ENCODE assay signal across 3 cellular contexts in the genomic region with DNA sequence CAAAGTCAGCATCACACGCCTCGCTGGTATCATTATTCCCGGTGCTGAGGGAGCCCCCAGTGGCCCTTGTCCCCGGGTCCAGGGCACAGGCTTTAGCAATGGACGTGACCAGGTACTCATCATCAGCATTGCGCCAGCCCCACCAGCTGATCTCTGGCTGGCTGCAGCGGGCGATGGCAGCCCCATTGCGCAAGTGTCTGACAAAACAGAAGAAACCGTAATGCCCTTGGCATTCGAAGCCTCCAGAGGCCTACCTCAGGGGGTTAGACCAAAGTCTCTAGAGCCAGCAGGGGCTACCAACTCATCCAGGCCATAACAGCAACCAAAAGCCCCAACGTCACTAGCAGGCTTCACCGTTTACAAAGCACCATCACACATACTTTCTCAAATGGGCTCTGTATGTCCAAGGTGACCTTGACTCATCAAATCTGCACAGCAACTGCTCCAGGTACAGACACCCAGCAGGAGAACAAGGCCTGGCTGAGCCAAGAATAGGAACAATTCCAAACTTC.
TF ChIP-seq lines count a peak whose summit lies in the region.

No MANE protein-coding gene starts in this region.

TF ChIP-seq in A549, 52 proteins besides CTCF, POLR2A, EP300 and RAD21:
- TF ChIP-seq FOXS1 (CRISPR knock-in tag; IDR thresholded peaks at IDR 0.05) (no peak), CEBPB (IDR thresholded peaks at IDR 0.05) (peak; percentile 29 to 71; a peak in 3 of 4 replicates)

TF ChIP-seq in K562, 482 proteins besides CTCF, POLR2A, EP300 and RAD21:
- peak; percentile 47; the same call in 1 of the 2 replicates for TF ChIP-seq CEBPB (tag; IDR thresholded peaks at IDR 0.05)
- no peak for TF ChIP-seq ZNF785 (CRISPR knock-in tag; IDR thresholded peaks at IDR 0.05)
- TF ChIP-seq MYBL2 (IDR thresholded peaks at IDR 0.05; ENCODE audit: low read depth): no peak
- TF ChIP-seq MYBL2 (CRISPR knock-in tag; IDR thresholded peaks at IDR 0.05; ENCODE audit: borderline replicate concordance): no peak
- TF ChIP-seq U2AF2 (optimal IDR thresholded peaks at IDR 0.05; ENCODE audit: low read depth, low read length): no peak
- TF ChIP-seq SLC30A9 (CRISPR knock-in tag; IDR thresholded peaks at IDR 0.05): no peak
- TF ChIP-seq CAMTA2 (CRISPR knock-in tag; conservative IDR thresholded peaks at IDR 0.05): no peak
- TF ChIP-seq ZNF165 (CRISPR knock-in tag; IDR thresholded peaks at IDR 0.05; ENCODE audit: borderline replicate concordance): no peak
- no peak for TF ChIP-seq BRD9 (IDR thresholded peaks at IDR 0.05; ENCODE audit: low read depth, partially characterized antibody)

TF ChIP-seq in HepG2, 621 proteins besides CTCF, POLR2A, EP300 and RAD21 (continues in another document):
- TF ChIP-seq HNRNPLL (IDR thresholded peaks at IDR 0.05; ENCODE audit: low read depth, low read length, poor library complexity, severe bottlenecking) (no peak), ZNF841 (CRISPR knock-in tag; IDR thresholded peaks at IDR 0.05; ENCODE audit: borderline replicate concordance) (no peak), ZNF232 (CRISPR knock-in tag; IDR thresholded peaks at IDR 0.05; ENCODE audit: borderline replicate concordance) (no peak), ZNF678 (CRISPR knock-in tag; IDR thresholded peaks at IDR 0.05) (no peak), STAT5B (CRISPR knock-in tag; IDR thresholded peaks at IDR 0.05) (no peak), ZBTB21 (CRISPR knock-in tag; IDR thresholded peaks at IDR 0.05) (no peak), SATB2 (CRISPR knock-in tag; IDR thresholded peaks at IDR 0.05) (no peak), ZNF556 (CRISPR knock-in tag; IDR thresholded peaks at IDR 0.05; ENCODE audit: borderline replicate concordance) (no peak), ATF7 (IDR thresholded peaks at IDR 0.05) (no peak), ATF7 (CRISPR knock-in tag; IDR thresholded peaks at IDR 0.05) (no peak), AGO2 (optimal IDR thresholded peaks at IDR 0.05; ENCODE audit: low read depth, low read length) (peak; percentile 18), NFRKB (IDR thresholded peaks at IDR 0.05) (no peak), SOX6 (IDR thresholded peaks at IDR 0.05) (no peak), SOX6 (CRISPR knock-in tag; IDR thresholded peaks at IDR 0.05) (no peak), FOXK2 (IDR thresholded peaks at IDR 0.05) (no peak), ZNF256 (CRISPR knock-in tag; conservative IDR thresholded peaks at IDR 0.05) (no peak), FOXM1 (CRISPR knock-in tag; IDR thresholded peaks at IDR 0.05) (no peak), PHF20 (CRISPR knock-in tag; IDR thresholded peaks at IDR 0.05) (no peak), NCOA1 (CRISPR knock-in tag; IDR thresholded peaks at IDR 0.05) (no peak), RFX5 (IDR thresholded peaks at IDR 0.05; ENCODE audit: low read depth, low read length) (peak; percentile 57; the same call in 1 of the 2 replicates), NFIC (IDR thresholded peaks at IDR 0.05; ENCODE audit: low read length) (no peak), FOSL2 (CRISPR knock-in tag; IDR thresholded peaks at IDR 0.05) (peak; percentile 23; the same call in 1 of the 2 replicates), MBNL3 (CRISPR knock-in tag; conservative IDR thresholded peaks at IDR 0.05) (no peak), PHF8 (CRISPR knock-in tag; IDR thresholded peaks at IDR 0.05) (no peak), SALL1 (CRISPR knock-in tag; IDR thresholded peaks at IDR 0.05) (0 out of 2 replicates have a peak, but pooled peaks have one; percentile 14), HOXA3 (CRISPR knock-in tag; IDR thresholded peaks at IDR 0.05) (peak; percentile 65), GATAD2A (CRISPR knock-in tag; IDR thresholded peaks at IDR 0.05) (no peak), CBX5 (CRISPR knock-in tag; IDR thresholded peaks at IDR 0.05; ENCODE audit: borderline replicate concordance) (no peak), AGO1 (IDR thresholded peaks at IDR 0.05; ENCODE audit: low read depth, low read length, poor library complexity, severe bottlenecking) (no peak), ZNF891 (CRISPR knock-in tag; IDR thresholded peaks at IDR 0.05) (no peak), ZNF264 (CRISPR knock-in tag; IDR thresholded peaks at IDR 0.05) (no peak), NFE2L2 (IDR thresholded peaks at IDR 0.05; ENCODE audit: low read length) (no peak), ZNF468 (CRISPR knock-in tag; IDR thresholded peaks at IDR 0.05) (no peak)
- TF ChIP-seq, protein P1, sequence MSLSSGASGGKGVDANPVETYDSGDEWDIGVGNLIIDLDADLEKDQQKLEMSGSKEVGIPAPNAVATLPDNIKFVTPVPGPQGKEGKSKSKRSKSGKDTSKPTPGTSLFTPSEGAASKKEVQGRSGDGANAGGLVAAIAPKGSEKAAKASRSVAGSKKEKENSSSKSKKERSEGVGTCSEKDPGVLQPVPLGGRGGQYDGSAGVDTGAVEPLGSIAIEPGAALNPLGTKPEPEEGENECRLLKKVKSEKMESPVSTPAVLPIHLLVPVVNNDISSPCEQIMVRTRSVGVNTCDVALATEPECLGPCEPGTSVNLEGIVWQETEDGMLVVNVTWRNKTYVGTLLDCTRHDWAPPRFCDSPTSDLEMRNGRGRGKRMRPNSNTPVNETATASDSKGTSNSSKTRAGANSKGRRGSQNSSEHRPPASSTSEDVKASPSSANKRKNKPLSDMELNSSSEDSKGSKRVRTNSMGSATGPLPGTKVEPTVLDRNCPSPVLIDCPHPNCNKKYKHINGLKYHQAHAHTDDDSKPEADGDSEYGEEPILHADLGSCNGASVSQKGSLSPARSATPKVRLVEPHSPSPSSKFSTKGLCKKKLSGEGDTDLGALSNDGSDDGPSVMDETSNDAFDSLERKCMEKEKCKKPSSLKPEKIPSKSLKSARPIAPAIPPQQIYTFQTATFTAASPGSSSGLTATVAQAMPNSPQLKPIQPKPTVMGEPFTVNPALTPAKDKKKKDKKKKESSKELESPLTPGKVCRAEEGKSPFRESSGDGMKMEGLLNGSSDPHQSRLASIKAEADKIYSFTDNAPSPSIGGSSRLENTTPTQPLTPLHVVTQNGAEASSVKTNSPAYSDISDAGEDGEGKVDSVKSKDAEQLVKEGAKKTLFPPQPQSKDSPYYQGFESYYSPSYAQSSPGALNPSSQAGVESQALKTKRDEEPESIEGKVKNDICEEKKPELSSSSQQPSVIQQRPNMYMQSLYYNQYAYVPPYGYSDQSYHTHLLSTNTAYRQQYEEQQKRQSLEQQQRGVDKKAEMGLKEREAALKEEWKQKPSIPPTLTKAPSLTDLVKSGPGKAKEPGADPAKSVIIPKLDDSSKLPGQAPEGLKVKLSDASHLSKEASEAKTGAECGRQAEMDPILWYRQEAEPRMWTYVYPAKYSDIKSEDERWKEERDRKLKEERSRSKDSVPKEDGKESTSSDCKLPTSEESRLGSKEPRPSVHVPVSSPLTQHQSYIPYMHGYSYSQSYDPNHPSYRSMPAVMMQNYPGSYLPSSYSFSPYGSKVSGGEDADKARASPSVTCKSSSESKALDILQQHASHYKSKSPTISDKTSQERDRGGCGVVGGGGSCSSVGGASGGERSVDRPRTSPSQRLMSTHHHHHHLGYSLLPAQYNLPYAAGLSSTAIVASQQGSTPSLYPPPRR (CRISPR knock-in tag; IDR thresholded peaks at IDR 0.05; ENCODE audit: borderline replicate concordance): no peak
- TF ChIP-seq, protein P2, sequence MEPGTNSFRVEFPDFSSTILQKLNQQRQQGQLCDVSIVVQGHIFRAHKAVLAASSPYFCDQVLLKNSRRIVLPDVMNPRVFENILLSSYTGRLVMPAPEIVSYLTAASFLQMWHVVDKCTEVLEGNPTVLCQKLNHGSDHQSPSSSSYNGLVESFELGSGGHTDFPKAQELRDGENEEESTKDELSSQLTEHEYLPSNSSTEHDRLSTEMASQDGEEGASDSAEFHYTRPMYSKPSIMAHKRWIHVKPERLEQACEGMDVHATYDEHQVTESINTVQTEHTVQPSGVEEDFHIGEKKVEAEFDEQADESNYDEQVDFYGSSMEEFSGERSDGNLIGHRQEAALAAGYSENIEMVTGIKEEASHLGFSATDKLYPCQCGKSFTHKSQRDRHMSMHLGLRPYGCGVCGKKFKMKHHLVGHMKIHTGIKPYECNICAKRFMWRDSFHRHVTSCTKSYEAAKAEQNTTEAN (CRISPR knock-in tag; conservative IDR thresholded peaks at IDR 0.05): no peak
- TF ChIP-seq, protein P3, sequence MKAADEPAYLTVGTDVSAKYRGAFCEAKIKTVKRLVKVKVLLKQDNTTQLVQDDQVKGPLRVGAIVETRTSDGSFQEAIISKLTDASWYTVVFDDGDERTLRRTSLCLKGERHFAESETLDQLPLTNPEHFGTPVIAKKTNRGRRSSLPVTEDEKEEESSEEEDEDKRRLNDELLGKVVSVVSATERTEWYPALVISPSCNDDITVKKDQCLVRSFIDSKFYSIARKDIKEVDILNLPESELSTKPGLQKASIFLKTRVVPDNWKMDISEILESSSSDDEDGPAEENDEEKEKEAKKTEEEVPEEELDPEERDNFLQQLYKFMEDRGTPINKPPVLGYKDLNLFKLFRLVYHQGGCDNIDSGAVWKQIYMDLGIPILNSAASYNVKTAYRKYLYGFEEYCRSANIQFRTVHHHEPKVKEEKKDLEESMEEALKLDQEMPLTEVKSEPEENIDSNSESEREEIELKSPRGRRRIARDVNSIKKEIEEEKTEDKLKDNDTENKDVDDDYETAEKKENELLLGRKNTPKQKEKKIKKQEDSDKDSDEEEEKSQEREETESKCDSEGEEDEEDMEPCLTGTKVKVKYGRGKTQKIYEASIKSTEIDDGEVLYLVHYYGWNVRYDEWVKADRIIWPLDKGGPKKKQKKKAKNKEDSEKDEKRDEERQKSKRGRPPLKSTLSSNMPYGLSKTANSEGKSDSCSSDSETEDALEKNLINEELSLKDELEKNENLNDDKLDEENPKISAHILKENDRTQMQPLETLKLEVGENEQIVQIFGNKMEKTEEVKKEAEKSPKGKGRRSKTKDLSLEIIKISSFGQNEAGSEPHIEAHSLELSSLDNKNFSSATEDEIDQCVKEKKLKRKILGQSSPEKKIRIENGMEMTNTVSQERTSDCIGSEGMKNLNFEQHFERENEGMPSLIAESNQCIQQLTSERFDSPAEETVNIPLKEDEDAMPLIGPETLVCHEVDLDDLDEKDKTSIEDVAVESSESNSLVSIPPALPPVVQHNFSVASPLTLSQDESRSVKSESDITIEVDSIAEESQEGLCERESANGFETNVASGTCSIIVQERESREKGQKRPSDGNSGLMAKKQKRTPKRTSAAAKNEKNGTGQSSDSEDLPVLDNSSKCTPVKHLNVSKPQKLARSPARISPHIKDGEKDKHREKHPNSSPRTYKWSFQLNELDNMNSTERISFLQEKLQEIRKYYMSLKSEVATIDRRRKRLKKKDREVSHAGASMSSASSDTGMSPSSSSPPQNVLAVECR (CRISPR knock-in tag; IDR thresholded peaks at IDR 0.05; ENCODE audit: borderline replicate concordance): 0 out of 2 replicates have a peak, but pooled peaks have one; percentile 22
- TF ChIP-seq, protein P4, sequence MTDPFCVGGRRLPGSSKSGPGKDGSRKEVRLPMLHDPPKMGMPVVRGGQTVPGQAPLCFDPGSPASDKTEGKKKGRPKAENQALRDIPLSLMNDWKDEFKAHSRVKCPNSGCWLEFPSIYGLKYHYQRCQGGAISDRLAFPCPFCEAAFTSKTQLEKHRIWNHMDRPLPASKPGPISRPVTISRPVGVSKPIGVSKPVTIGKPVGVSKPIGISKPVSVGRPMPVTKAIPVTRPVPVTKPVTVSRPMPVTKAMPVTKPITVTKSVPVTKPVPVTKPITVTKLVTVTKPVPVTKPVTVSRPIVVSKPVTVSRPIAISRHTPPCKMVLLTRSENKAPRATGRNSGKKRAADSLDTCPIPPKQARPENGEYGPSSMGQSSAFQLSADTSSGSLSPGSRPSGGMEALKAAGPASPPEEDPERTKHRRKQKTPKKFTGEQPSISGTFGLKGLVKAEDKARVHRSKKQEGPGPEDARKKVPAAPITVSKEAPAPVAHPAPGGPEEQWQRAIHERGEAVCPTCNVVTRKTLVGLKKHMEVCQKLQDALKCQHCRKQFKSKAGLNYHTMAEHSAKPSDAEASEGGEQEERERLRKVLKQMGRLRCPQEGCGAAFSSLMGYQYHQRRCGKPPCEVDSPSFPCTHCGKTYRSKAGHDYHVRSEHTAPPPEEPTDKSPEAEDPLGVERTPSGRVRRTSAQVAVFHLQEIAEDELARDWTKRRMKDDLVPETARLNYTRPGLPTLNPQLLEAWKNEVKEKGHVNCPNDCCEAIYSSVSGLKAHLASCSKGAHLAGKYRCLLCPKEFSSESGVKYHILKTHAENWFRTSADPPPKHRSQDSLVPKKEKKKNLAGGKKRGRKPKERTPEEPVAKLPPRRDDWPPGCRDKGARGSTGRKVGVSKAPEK (CRISPR knock-in tag; IDR thresholded peaks at IDR 0.05; ENCODE audit: borderline replicate concordance): no peak
- TF ChIP-seq, protein P5, sequence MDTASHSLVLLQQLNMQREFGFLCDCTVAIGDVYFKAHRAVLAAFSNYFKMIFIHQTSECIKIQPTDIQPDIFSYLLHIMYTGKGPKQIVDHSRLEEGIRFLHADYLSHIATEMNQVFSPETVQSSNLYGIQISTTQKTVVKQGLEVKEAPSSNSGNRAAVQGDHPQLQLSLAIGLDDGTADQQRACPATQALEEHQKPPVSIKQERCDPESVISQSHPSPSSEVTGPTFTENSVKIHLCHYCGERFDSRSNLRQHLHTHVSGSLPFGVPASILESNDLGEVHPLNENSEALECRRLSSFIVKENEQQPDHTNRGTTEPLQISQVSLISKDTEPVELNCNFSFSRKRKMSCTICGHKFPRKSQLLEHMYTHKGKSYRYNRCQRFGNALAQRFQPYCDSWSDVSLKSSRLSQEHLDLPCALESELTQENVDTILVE (CRISPR knock-in tag; IDR thresholded peaks at IDR 0.05): no peak
- TF ChIP-seq, protein P6, sequence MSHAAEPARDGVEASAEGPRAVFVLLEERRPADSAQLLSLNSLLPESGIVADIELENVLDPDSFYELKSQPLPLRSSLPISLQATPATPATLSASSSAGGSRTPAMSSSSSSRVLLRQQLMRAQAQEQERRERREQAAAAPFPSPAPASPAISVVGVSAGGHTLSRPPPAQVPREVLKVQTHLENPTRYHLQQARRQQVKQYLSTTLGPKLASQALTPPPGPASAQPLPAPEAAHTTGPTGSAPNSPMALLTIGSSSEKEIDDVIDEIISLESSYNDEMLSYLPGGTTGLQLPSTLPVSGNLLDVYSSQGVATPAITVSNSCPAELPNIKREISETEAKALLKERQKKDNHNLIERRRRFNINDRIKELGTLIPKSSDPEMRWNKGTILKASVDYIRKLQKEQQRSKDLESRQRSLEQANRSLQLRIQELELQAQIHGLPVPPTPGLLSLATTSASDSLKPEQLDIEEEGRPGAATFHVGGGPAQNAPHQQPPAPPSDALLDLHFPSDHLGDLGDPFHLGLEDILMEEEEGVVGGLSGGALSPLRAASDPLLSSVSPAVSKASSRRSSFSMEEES (CRISPR knock-in tag; IDR thresholded peaks at IDR 0.05): no peak
- TF ChIP-seq, protein P7, sequence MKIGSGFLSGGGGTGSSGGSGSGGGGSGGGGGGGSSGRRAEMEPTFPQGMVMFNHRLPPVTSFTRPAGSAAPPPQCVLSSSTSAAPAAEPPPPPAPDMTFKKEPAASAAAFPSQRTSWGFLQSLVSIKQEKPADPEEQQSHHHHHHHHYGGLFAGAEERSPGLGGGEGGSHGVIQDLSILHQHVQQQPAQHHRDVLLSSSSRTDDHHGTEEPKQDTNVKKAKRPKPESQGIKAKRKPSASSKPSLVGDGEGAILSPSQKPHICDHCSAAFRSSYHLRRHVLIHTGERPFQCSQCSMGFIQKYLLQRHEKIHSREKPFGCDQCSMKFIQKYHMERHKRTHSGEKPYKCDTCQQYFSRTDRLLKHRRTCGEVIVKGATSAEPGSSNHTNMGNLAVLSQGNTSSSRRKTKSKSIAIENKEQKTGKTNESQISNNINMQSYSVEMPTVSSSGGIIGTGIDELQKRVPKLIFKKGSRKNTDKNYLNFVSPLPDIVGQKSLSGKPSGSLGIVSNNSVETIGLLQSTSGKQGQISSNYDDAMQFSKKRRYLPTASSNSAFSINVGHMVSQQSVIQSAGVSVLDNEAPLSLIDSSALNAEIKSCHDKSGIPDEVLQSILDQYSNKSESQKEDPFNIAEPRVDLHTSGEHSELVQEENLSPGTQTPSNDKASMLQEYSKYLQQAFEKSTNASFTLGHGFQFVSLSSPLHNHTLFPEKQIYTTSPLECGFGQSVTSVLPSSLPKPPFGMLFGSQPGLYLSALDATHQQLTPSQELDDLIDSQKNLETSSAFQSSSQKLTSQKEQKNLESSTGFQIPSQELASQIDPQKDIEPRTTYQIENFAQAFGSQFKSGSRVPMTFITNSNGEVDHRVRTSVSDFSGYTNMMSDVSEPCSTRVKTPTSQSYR (CRISPR knock-in tag; IDR thresholded peaks at IDR 0.05; ENCODE audit: borderline replicate concordance): no peak
